ENCODE assay signal across 2 cellular contexts in genomic region chr2:159715451-159715850, GRCh38.
TF ChIP-seq lines count a peak whose summit lies in the region.

No MANE protein-coding gene starts in this region.

TF ChIP-seq in K562, 482 proteins besides CTCF, POLR2A, EP300 and RAD21:
- TF ChIP-seq ZBTB33 (CRISPR knock-in tag; IDR thresholded peaks at IDR 0.05), result 0 out of 2 replicates have a peak, but pooled peaks have one; percentile 15
- no peak for TF ChIP-seq NCOA2 (IDR thresholded peaks at IDR 0.05; ENCODE audit: partially characterized antibody in 2 of 2)
TF ChIP-seq in K562: peak in this region for 1.

TF ChIP-seq in neural cell, 6 proteins besides CTCF, POLR2A, EP300 and RAD21 (continued from another document):
- no peak for TF ChIP-seq REST (IDR thresholded peaks at IDR 0.05; ENCODE audit: borderline replicate concordance)
- no peak for TF ChIP-seq SMC3 (conservative IDR thresholded peaks at IDR 0.05; ENCODE audit: poor library complexity)
- no peak for TF ChIP-seq TAF1 (IDR thresholded peaks at IDR 0.05; ENCODE audit: low read depth)
- no peak for TF ChIP-seq MXI1 (conservative IDR thresholded peaks at IDR 0.05; ENCODE audit: poor library complexity, severe bottlenecking)
